Comparison of ENCODE assay signal across 18 cellular contexts in the genomic region with DNA sequence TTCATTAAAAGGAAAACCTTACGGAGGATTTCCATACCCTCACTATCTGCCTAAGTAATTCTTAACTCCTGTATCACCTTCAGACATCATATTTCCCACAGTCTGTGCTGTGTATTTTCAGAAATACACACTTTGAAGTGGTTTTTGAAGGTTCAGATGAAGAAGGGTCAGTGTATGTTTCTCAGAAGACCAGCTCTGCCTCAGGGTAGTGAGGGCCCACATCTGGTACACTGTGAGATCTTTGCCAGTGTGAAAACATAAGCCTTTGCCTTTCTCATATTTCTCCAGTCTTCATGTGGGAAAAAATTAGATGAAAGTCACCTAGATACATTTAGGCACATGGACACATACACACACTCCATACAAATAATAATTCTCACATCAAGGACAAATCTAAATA.
"Had no signal": no experiment of that assay in that cellular context is flagged by ENCODE, and none has a peak within 500 bp of the region (broad histone marks: within the 10 kb centered on the region; RNA-seq: fewer than 3 reads in every experiment).

No MANE protein-coding gene starts in this region.

- H3K4me1 ChIP-seq: foreskin keratinocyte, heart left ventricle, left ventricle myocardium inferior had no signal

- H3K36me3 ChIP-seq: heart left ventricle, left ventricle myocardium inferior, ovary, suprapubic skin had no signal

- H3K27me3 Mint-ChIP-seq: activated CD4-positive, alpha-beta memory T cell treated with anti-CD3 and anti-CD28 coated beads, Interleukin-2, amount 10 ng/mL, durations not matched to agents 7 days and 5 days; activated naive CD8-positive, alpha-beta T cell treated with anti-CD3 and anti-CD28 coated beads, Interleukin-2, amount 10 ng/mL, durations not matched to agents 7 days and 5 days had no signal

- H3K27me3 ChIP-seq: dorsolateral prefrontal cortex, foreskin keratinocyte, heart left ventricle, ovary, suprapubic skin had no signal

- H3K27ac Mint-ChIP-seq: activated CD4-positive, alpha-beta memory T cell treated with anti-CD3 and anti-CD28 coated beads, Interleukin-2, amount 10 ng/mL, durations not matched to agents 7 days and 5 days; activated naive CD8-positive, alpha-beta T cell treated with anti-CD3 and anti-CD28 coated beads, Interleukin-2, amount 10 ng/mL, durations not matched to agents 7 days and 5 days had no signal

- FAIRE-seq: endometrium, islet of Langerhans had no signal

- ATAC-seq: heart left ventricle; stimulated activated naive CD8-positive, alpha-beta T cell treated with anti-CD3 and anti-CD28 coated beads, Interleukin-15, Interleukin-2, amounts not matched to agents 100 U/mL and 50 U/mL, for 24 hours had no signal

- H3K9me3 Mint-ChIP-seq: activated CD4-positive, alpha-beta memory T cell treated with anti-CD3 and anti-CD28 coated beads, Interleukin-2, amount 10 ng/mL, durations not matched to agents 7 days and 5 days; nephron had no signal

- H3K4me1 Mint-ChIP-seq: activated CD4-positive, alpha-beta memory T cell treated with anti-CD3 and anti-CD28 coated beads, Interleukin-2, amount 10 ng/mL, durations not matched to agents 7 days and 5 days; activated naive CD8-positive, alpha-beta T cell treated with anti-CD3 and anti-CD28 coated beads, Interleukin-2, amount 10 ng/mL, durations not matched to agents 7 days and 5 days; nephron had no signal

- H3K27ac ChIP-seq: dorsolateral prefrontal cortex, foreskin keratinocyte, heart left ventricle, left ventricle myocardium inferior, ovary, suprapubic skin had no signal

- H3K9me3 ChIP-seq: heart left ventricle, left ventricle myocardium inferior, ovary, suprapubic skin had no signal

- H3K4me3 ChIP-seq: dorsolateral prefrontal cortex, heart left ventricle, left ventricle myocardium inferior, ovary, suprapubic skin had no signal

- H3K36me3 Mint-ChIP-seq: activated naive CD8-positive, alpha-beta T cell treated with anti-CD3 and anti-CD28 coated beads, Interleukin-2, amount 10 ng/mL, durations not matched to agents 7 days and 5 days had no signal

- DNase-seq: activated CD4-positive, alpha-beta memory T cell treated with anti-CD3 and anti-CD28 coated beads, Interleukin-2, amount 10 ng/mL, durations not matched to agents 7 days and 5 days; activated CD4-positive, alpha-beta T cell treated with anti-CD3 and anti-CD28 coated beads for 1 hour; activated naive CD8-positive, alpha-beta T cell treated with anti-CD3 and anti-CD28 coated beads, Interleukin-2, amount 10 ng/mL, durations not matched to agents 7 days and 5 days; activated T-cell treated with anti-CD3 and anti-CD28 coated beads, Interleukin-2, amount 50 U/mL, for 48 hours; dorsolateral prefrontal cortex; heart left ventricle; left ventricle myocardium inferior; mesenchymal stem cell; ovary; stimulated activated CD4-positive, alpha-beta T cell treated with anti-CD3 and anti-CD28 coated beads, Interleukin-4, amount 100 ng/mL, for 1 hour; stimulated activated CD8-positive, alpha-beta memory T cell treated with anti-CD3 and anti-CD28 coated beads, Interleukin-4, amount 100 ng/mL, for 48 hours; stimulated activated naive CD8-positive, alpha-beta T cell treated with anti-CD3 and anti-CD28 coated beads, Interleukin-15, Interleukin-2, amounts not matched to agents 100 U/mL and 50 U/mL, for 24 hours; T-helper 9 cell had no signal

- H3K4me3 Mint-ChIP-seq: activated CD4-positive, alpha-beta memory T cell treated with anti-CD3 and anti-CD28 coated beads, Interleukin-2, amount 10 ng/mL, durations not matched to agents 7 days and 5 days; activated naive CD8-positive, alpha-beta T cell treated with anti-CD3 and anti-CD28 coated beads, Interleukin-2, amount 10 ng/mL, durations not matched to agents 7 days and 5 days; nephron had no signal
